ENCODE assay signal across 13 cellular contexts in the genomic region with DNA sequence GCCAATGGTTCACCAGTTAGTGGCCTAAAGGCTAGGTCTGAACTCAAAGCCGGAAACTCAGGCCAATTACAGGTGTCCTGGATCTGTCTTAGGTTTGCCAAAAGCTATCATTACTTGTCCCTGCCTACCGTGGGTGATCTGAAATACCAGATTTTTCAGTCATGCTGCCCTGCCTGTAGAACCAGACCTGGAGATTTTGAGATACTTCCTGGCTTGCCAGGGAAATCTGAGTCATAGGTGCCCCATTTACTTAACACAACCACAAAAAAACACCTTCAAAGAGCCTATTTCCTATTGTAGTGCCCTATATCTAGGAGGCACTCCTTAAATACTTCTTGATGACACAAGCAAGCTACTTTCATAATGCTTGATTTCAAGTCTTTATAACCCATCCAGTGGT. TPM values are rescaled to one million over a fixed set of nuclear protein-coding genes. Genes with fewer than 3 reads are reported as not detected.
DNase-seq lines count a peak whose midpoint lies in the region; ATAC-seq and TF ChIP-seq lines count a peak whose summit lies in the region.
"Had no signal": no experiment of that assay in that cellular context is flagged by ENCODE, and none has a peak within 500 bp of the region (broad histone marks: within the 10 kb centered on the region; RNA-seq: fewer than 3 reads in every experiment).

No MANE protein-coding gene starts in this region.

- H3K27ac ChIP-seq in hepatocyte = peak overlapping the region; percentile 59
- H3K27ac ChIP-seq in A673 (ENCODE audit: low read depth, low read length, poor library complexity, severe bottlenecking) = no peak overlapping the region
- H3K27ac ChIP-seq: ascending aorta had no signal

- DNase-seq in stimulated activated CD4-positive, alpha-beta T cell treated with anti-CD3 and anti-CD28 coated beads, Interleukin-1b, Interleukin-23, amount 100 ng/mL, for 48 hours = peak; percentile 32
- no peak for DNase-seq in stimulated activated CD4-positive, alpha-beta T cell treated with anti-CD3 and anti-CD28 coated beads, Interleukin-12 subunit alpha, Interleukin-12 subunit beta, amount 100 ng/mL, for 4 hours
- peak; percentile 28 for DNase-seq in activated CD8-positive, alpha-beta T cell treated with anti-CD3 and anti-CD28 coated beads, Interleukin-2, amount 10 ng/mL, durations not matched to agents 7 days and 5 days
- DNase-seq in hepatocyte (ENCODE audit: low spot score) (no peak), NCI-H1105 (lab: John Stamatoyannopoulos, UW) (no peak), osteocyte (ENCODE audit: extremely low spot score, unreplicated experiment) (no peak), A673 (ENCODE audit: low spot score) (no peak)
- DNase-seq: C1 segment of cervical spinal cord, NCI-H2081 treated with DMSO at 0.1 percent for 48 hours had no signal

- H2AFZ ChIP-seq in hepatocyte = no peak overlapping the region
- H2AFZ ChIP-seq: GM23338 had no signal

- no TSS peak for BruUV-seq in A673 (replicated peaks; lab: Mats Ljungman, UMichigan)

- WGBS in hepatocyte (ENCODE audit: low lambda C conversion rate, missing lambda C conversion rate) = 66% methylated on average over 2 of the region's 2 CpGs

- H3K4me2 ChIP-seq in hepatocyte = no peak overlapping the region
- H3K4me2 ChIP-seq: GM23338 had no signal

- no peak overlapping the region for H3K4me3 ChIP-seq in hepatocyte
- no peak overlapping the region for H3K4me3 ChIP-seq in A673 (ENCODE audit: low read depth, low read length, poor library complexity, severe bottlenecking)
- H3K4me3 ChIP-seq: ascending aorta, GM23338 had no signal

- H3K36me3 Mint-ChIP-seq in activated CD8-positive, alpha-beta T cell treated with anti-CD3 and anti-CD28 coated beads, Interleukin-2, amount 10 ng/mL, durations not matched to agents 7 days and 5 days (ENCODE audit: low read depth) = no peaks in the 10 kb centered on the region
- no peaks in the 10 kb centered on the region for H3K36me3 Mint-ChIP-seq in osteocyte (ENCODE audit: unreplicated experiment)
- H3K36me3 Mint-ChIP-seq: mesothelial cell of epicardium had no signal

- H3K4me1 ChIP-seq in hepatocyte (ENCODE audit: insufficient read depth) (no peaks in the 10 kb centered on the region), A673 (ENCODE audit: insufficient read depth, low read length, poor library complexity, severe bottlenecking) (no peaks in the 10 kb centered on the region)
- H3K4me1 ChIP-seq: ascending aorta had no signal

- CTCF ChIA-PET in activated CD8-positive, alpha-beta T cell treated with anti-CD3 and anti-CD28 coated beads, Interleukin-2, amount 10 ng/mL, durations not matched to agents 7 days and 5 days (lab: Charles Lee) = interaction anchor here (0.7 to 0.8 kb wide), 2 partner anchors 110 to 1877 kb away, joined by 4 read pairs; no protein-coding TSS in a partner anchor
- CTCF ChIA-PET in A673 (lab: Charles Lee) = no interaction called here

- H3K4me3 Mint-ChIP-seq in activated CD8-positive, alpha-beta T cell treated with anti-CD3 and anti-CD28 coated beads, Interleukin-2, amount 10 ng/mL, durations not matched to agents 7 days and 5 days = no peak overlapping the region
- H3K4me3 Mint-ChIP-seq in osteocyte (ENCODE audit: unreplicated experiment) = no peak overlapping the region
- H3K4me3 Mint-ChIP-seq: GM23338, mesothelial cell of epicardium had no signal

- H3K36me3 ChIP-seq in hepatocyte (replicated peaks; ENCODE audit: insufficient read depth, low read depth) = no peaks in the 10 kb centered on the region
- no peaks in the 10 kb centered on the region for H3K36me3 ChIP-seq in A673 (ENCODE audit: insufficient read depth, low read length, poor library complexity, severe bottlenecking)
- H3K36me3 ChIP-seq: ascending aorta had no signal

- H3K9me2 ChIP-seq in hepatocyte (replicated peaks; ENCODE audit: insufficient read depth) = no peaks in the 10 kb centered on the region

- H3K27me3 ChIP-seq in hepatocyte = no peaks in the 10 kb centered on the region
- no peaks in the 10 kb centered on the region for H3K27me3 ChIP-seq in A673 (replicated peaks; ENCODE audit: insufficient read depth, low read depth, low read length, poor library complexity)
- H3K27me3 ChIP-seq: ascending aorta had no signal

- intact Hi-C loops in A673 (cut with micrococcal nuclease; ENCODE audit: unreplicated experiment) = no loop called here

- no peaks in the 10 kb centered on the region for H4K20me1 ChIP-seq in hepatocyte (ENCODE audit: insufficient read depth, poor library complexity, severe bottlenecking)

- peak overlapping the region; percentile 50 for H3K27ac Mint-ChIP-seq in activated CD8-positive, alpha-beta T cell treated with anti-CD3 and anti-CD28 coated beads, Interleukin-2, amount 10 ng/mL, durations not matched to agents 7 days and 5 days
- H3K27ac Mint-ChIP-seq in osteocyte (ENCODE audit: unreplicated experiment) = no peak overlapping the region
- H3K27ac Mint-ChIP-seq: GM23338, mesothelial cell of epicardium had no signal

- no peaks in the 10 kb centered on the region for H3K27me3 Mint-ChIP-seq in activated CD8-positive, alpha-beta T cell treated with anti-CD3 and anti-CD28 coated beads, Interleukin-2, amount 10 ng/mL, durations not matched to agents 7 days and 5 days (ENCODE audit: low read depth)
- H3K27me3 Mint-ChIP-seq in osteocyte (ENCODE audit: unreplicated experiment) = no peaks in the 10 kb centered on the region

- H3K4me1 Mint-ChIP-seq in activated CD8-positive, alpha-beta T cell treated with anti-CD3 and anti-CD28 coated beads, Interleukin-2, amount 10 ng/mL, durations not matched to agents 7 days and 5 days (ENCODE audit: low read depth) = peaks cover 28% of the 10 kb centered on the region
- peaks cover 3% of the 10 kb centered on the region for H3K4me1 Mint-ChIP-seq in osteocyte (ENCODE audit: unreplicated experiment)
- H3K4me1 Mint-ChIP-seq: mesothelial cell of epicardium had no signal

- ATAC-seq in activated CD8-positive, alpha-beta T cell treated with anti-CD3 and anti-CD28 coated beads, Interleukin-2, amount 10 ng/mL, durations not matched to agents 7 days and 5 days = peak; percentile 65
- ATAC-seq in HG02678 (IDR thresholded peaks at IDR 0.05; ENCODE audit: unreplicated experiment) = no peak
- ATAC-seq: GM23338 had no signal

- no peaks in the 10 kb centered on the region for H3K9me3 ChIP-seq in hepatocyte (ENCODE audit: low read depth)
- no peaks in the 10 kb centered on the region for H3K9me3 ChIP-seq in A673 (ENCODE audit: low read depth, low read length, poor library complexity, severe bottlenecking)
- H3K9me3 ChIP-seq: ascending aorta had no signal

- POLR2A ChIA-PET in activated CD8-positive, alpha-beta T cell treated with anti-CD3 and anti-CD28 coated beads, Interleukin-2, amount 10 ng/mL, durations not matched to agents 7 days and 5 days (lab: Charles Lee) = interaction anchor here (0.6 kb wide), 1 partner anchor 109 kb away, joined by 3 read pairs; no protein-coding TSS in a partner anchor
- POLR2A ChIA-PET in A673 (lab: Charles Lee; ENCODE audit: low non-redundant PET) = no interaction called here

- TF ChIP-seq CTCF in hepatocyte (IDR thresholded peaks at IDR 0.05; ENCODE audit: poor library complexity) = no peak
- TF ChIP-seq CTCF in osteocyte (IDR thresholded peaks at IDR 0.05) = no peak
- no peak for TF ChIP-seq CTCF in A673 (conservative IDR thresholded peaks at IDR 0.05; ENCODE audit: low read depth, low read length)

- no peaks in the 10 kb centered on the region for H3K9me3 Mint-ChIP-seq in activated CD8-positive, alpha-beta T cell treated with anti-CD3 and anti-CD28 coated beads, Interleukin-2, amount 10 ng/mL, durations not matched to agents 7 days and 5 days (ENCODE audit: insufficient read depth)
- H3K9me3 Mint-ChIP-seq in osteocyte (ENCODE audit: unreplicated experiment) = no peaks in the 10 kb centered on the region
- H3K9me3 Mint-ChIP-seq: GM23338 had no signal

- H3K79me2 ChIP-seq in hepatocyte = no peaks in the 10 kb centered on the region

RNA-seq across cellular contexts. Expression of a gene that starts 13.9 kb away (rescaled TPM):
- total RNA-seq in activated CD8-positive, alpha-beta T cell treated with anti-CD3 and anti-CD28 coated beads, Interleukin-2, amount 10 ng/mL, durations not matched to agents 7 days and 5 days = 10 to 100 TPM; 50.0 to 53.4 TPM
- total RNA-seq in hepatocyte = 28.6 and 36.1 TPM in 2 replicates
- 20.1 and 24.2 TPM in 2 replicates for polyA plus RNA-seq in hepatocyte
- 53.6 and 55.4 TPM in 2 replicates for total RNA-seq in osteocyte
- total RNA-seq in A673 (2021) = 57.4 and 58.2 TPM in 2 replicates

Comparison
In these comparisons a context has a peak if more than half of its experiments do, and no peak if none do; other contexts are left out.
1. DNase-seq: peak in stimulated activated CD4-positive, alpha-beta T cell treated with anti-CD3 and anti-CD28 coated beads, Interleukin-1b, Interleukin-23, amount 100 ng/mL, for 48 hours (single experiment) and activated CD8-positive, alpha-beta T cell treated with anti-CD3 and anti-CD28 coated beads, Interleukin-2, amount 10 ng/mL, durations not matched to agents 7 days and 5 days (single experiment); none in stimulated activated CD4-positive, alpha-beta T cell treated with anti-CD3 and anti-CD28 coated beads, Interleukin-12 subunit alpha, Interleukin-12 subunit beta, amount 100 ng/mL, for 4 hours (single experiment), hepatocyte (single experiment), NCI-H1105 (single experiment), osteocyte (single experiment) and A673 (single experiment).